19 cellular contexts compared by ENCODE assay signal in the genomic region with DNA sequence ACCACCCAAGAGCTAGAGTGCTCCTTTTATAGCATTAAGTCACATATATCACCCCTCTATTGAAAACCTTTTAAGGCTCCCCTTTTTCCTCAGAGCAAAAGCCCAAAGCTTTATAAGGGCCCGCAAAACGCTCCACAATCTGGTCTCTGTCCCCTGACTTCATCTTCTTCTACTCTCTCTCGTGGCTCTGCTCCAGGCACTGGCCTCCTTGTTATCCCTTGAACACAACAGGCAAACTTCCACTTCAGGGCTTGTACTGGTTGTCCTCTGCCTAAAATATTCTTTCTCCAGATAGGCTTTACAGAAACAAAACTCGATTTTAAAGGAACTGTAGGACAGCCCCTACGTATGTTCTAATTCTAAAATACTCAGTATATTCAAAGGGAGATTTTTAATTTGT. TPM values are rescaled to one million over a fixed set of nuclear protein-coding genes. Genes with fewer than 3 reads are reported as not detected.
"Had no signal": no experiment of that assay in that cellular context is flagged by ENCODE, and none has a peak within 500 bp of the region (broad histone marks: within the 10 kb centered on the region; RNA-seq: fewer than 3 reads in every experiment).

No MANE protein-coding gene starts in this region.

- ATAC-seq: left colon; naive thymus-derived CD8-positive, alpha-beta T cell; stimulated activated naive CD8-positive, alpha-beta T cell treated with anti-CD3 and anti-CD28 coated beads, Interleukin-15, Interleukin-2, amounts not matched to agents 100 U/mL and 50 U/mL, for 24 hours; upper lobe of right lung had no signal

- H3K4me3 ChIP-seq: ascending aorta, colonic mucosa, suprapubic skin, upper lobe of right lung had no signal

- H3K27me3 ChIP-seq: ascending aorta, colonic mucosa, suprapubic skin, upper lobe of right lung had no signal

- H3K9me3 ChIP-seq: ascending aorta, colonic mucosa, suprapubic skin, upper lobe of right lung had no signal

- DNase-seq: activated CD4-positive, alpha-beta T cell treated with anti-CD3 and anti-CD28 coated beads, Interleukin-2, amount 10 ng/mL, durations not matched to agents 24 days and 14 days; activated CD4-positive, CD25-positive, alpha-beta regulatory T cell; activated CD8-positive, alpha-beta memory T cell treated with anti-CD3 and anti-CD28 coated beads for 24 hours; colonic mucosa; effector CD4-positive, alpha-beta T cell; foreskin fibroblast; glutamatergic neuron; left colon; naive thymus-derived CD8-positive, alpha-beta T cell; small intestine; stimulated activated CD4-positive, alpha-beta T cell treated with anti-CD3 and anti-CD28 coated beads, Interleukin-4, amount 100 ng/mL, for 4 hours; stimulated activated CD8-positive, alpha-beta memory T cell treated with anti-CD3 and anti-CD28 coated beads, Interleukin-4, amount 100 ng/mL, for 48 hours; stimulated activated naive CD8-positive, alpha-beta T cell treated with anti-CD3 and anti-CD28 coated beads, Interleukin-15, Interleukin-2, amounts not matched to agents 100 U/mL and 50 U/mL, for 24 hours; upper lobe of right lung had no signal

- H3K27ac ChIP-seq: ascending aorta, colonic mucosa, suprapubic skin, upper lobe of right lung had no signal

- H3K36me3 ChIP-seq: colonic mucosa had no signal

RNA-seq across cellular contexts. Expression of a gene that starts 44.0 kb away (rescaled TPM):
- total RNA-seq: activated CD4-positive, alpha-beta T cell treated with anti-CD3 and anti-CD28 coated beads, Interleukin-2, amount 10 ng/mL, durations not matched to agents 24 days and 14 days; ascending aorta; endothelial cell of umbilical vein; lung microvascular endothelial cell; naive thymus-derived CD8-positive, alpha-beta T cell; T-helper 2 cell treated with Interferon-gamma antibody and Interleukin-4, amounts not matched to agents 100 ng/mL and 5 ng/mL, for 36 hours had no signal
- polyA plus RNA-seq: endothelial cell of umbilical vein; naive thymus-derived CD8-positive, alpha-beta T cell had no signal
